In the genomic region with DNA sequence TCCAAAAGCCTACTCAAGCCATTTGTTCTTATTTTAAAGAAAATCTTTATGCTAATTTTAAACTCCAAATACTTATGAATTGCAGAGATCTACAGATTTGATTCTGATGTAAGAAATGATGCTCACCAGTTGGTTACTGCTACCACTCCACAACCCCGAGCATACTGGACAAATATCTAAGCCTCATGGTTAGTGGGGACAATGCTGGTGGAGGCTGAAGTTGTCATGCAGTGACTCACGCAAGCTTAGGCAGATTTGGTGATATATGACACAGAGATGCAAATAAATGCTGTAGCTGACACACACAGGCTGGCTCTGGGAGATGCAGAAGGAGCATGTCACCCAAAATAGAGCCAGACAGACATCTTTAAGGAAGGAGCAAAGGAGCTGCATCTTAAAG, we compare ENCODE assay signal across 14 cellular contexts. TPM values are rescaled to one million over a fixed set of nuclear protein-coding genes. Genes with fewer than 3 reads are reported as not detected.
"Had no signal": no experiment of that assay in that cellular context is flagged by ENCODE, and none has a peak within 500 bp of the region (broad histone marks: within the 10 kb centered on the region; RNA-seq: fewer than 3 reads in every experiment).

No MANE protein-coding gene starts in this region.

RNA-seq across cellular contexts. Expression of a gene that starts 35.3 kb away (rescaled TPM):
- total RNA-seq: subcutaneous adipose tissue, suprapubic skin, temporal lobe, testis, thoracic aorta, thyroid gland, tibial nerve, transverse colon, upper lobe of left lung, upper lobe of right lung, urinary bladder, uterus, vagina had no signal
- polyA plus RNA-seq: thymus, urinary bladder had no signal
